In genomic region chr6:135030056-135030473, GRCh38 we compare ENCODE assay signal across 10 cellular contexts. TPM values are rescaled to one million over a fixed set of nuclear protein-coding genes. Genes with fewer than 3 reads are reported as not detected.
A peak's percentile ranks its signal among the peaks of the same experiment; 100 is the strongest.
DNase-seq lines count a peak whose midpoint lies in the region; ATAC-seq and TF ChIP-seq lines count a peak whose summit lies in the region.
"Had no signal": no experiment of that assay in that cellular context is flagged by ENCODE, and none has a peak within 500 bp of the region (broad histone marks: within the 10 kb centered on the region; RNA-seq: fewer than 3 reads in every experiment).

No MANE protein-coding gene starts in this region.

- H3K27me3 Mint-ChIP-seq in endothelial cell (ENCODE audit: unreplicated experiment) = no peaks in the 10 kb centered on the region

- no peak for DNase-seq in activated CD4-positive, CD25-positive, alpha-beta regulatory T cell (lab: John Stamatoyannopoulos, UW)
- no peak for DNase-seq in endothelial cell (ENCODE audit: low spot score)
- no peak for DNase-seq in OCI-M1 (lab: John Stamatoyannopoulos, UW)
- no peak for DNase-seq in NCI-H2029 (lab: John Stamatoyannopoulos, UW)
- DNase-seq in dermis blood vessel endothelial cell = no peak
- DNase-seq: NCI-H1694 treated with DMSO at 0.1 percent for 48 hours, pancreas had no signal

- no peak for TF ChIP-seq CTCF in endothelial cell (IDR thresholded peaks at IDR 0.05; ENCODE audit: unreplicated experiment)

- no peak overlapping the region for H3K4me3 Mint-ChIP-seq in endothelial cell (ENCODE audit: unreplicated experiment)

- no peaks in the 10 kb centered on the region for H3K4me1 Mint-ChIP-seq in endothelial cell (ENCODE audit: unreplicated experiment)

- peak overlapping the region; percentile 21 for H3K27ac Mint-ChIP-seq in endothelial cell (ENCODE audit: unreplicated experiment)

- peak; percentile 94 for ATAC-seq in activated CD4-positive, CD25-positive, alpha-beta regulatory T cell treated with anti-CD3 and anti-CD28 coated beads, Interleukin-2, amount 50 U/mL, for 24 hours
- peak; percentile 96 for ATAC-seq in GM21529 (IDR thresholded peaks at IDR 0.05; ENCODE audit: unreplicated experiment)
- ATAC-seq in HG03354 (IDR thresholded peaks at IDR 0.05; ENCODE audit: poor library complexity, severe bottlenecking, unreplicated experiment) = peak; percentile 95

- peaks cover 3% of the 10 kb centered on the region for H3K36me3 Mint-ChIP-seq in endothelial cell (ENCODE audit: low read depth, unreplicated experiment)

- no peaks in the 10 kb centered on the region for H3K9me3 Mint-ChIP-seq in endothelial cell (ENCODE audit: unreplicated experiment)

RNA-seq across cellular contexts. Expression of gene HBS1L, which starts 24.6 kb away (rescaled TPM):
- total RNA-seq in endothelial cell (ENCODE audit: unreplicated experiment) (93.3 TPM), dermis blood vessel endothelial cell (106 and 170 TPM in 2 replicates)
